Comparison of ENCODE assay signal across 20 cellular contexts in the genomic region with DNA sequence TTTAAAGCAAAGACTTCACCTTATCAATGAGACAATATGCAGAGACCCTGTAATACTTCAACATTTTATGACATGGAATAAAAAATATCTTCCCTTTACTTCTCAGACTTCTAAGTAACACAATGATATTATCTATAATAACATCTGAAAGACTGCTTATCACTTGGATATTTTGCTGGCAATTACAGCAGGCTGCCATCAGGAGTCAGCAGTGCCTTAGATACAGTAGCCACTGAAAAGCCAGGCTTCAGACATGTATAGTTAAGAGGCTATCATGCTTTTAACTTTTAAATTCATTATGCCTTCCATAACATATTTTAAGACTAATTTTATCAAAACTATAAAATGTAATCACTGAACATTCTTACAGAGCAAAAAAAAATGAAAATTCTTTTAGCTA.
DNase-seq lines count a peak whose midpoint lies in the region; ATAC-seq, FAIRE-seq and TF ChIP-seq lines count a peak whose summit lies in the region.
"Had no signal": no experiment of that assay in that cellular context is flagged by ENCODE, and none has a peak within 500 bp of the region (broad histone marks: within the 10 kb centered on the region; RNA-seq: fewer than 3 reads in every experiment).

No MANE protein-coding gene starts in this region.

- no peak overlapping the region for H3K27ac Mint-ChIP-seq in activated CD8-positive, alpha-beta memory T cell treated with anti-CD3 and anti-CD28 coated beads, Interleukin-2, amount 10 ng/mL, durations not matched to agents 7 days and 5 days
- H3K27ac Mint-ChIP-seq: activated naive CD8-positive, alpha-beta T cell treated with anti-CD3 and anti-CD28 coated beads for 36 hours; activated T-cell treated with anti-CD3 and anti-CD28 coated beads, Interleukin-2, amount 50 U/mL, for 24 hours had no signal

- H3K9me3 ChIP-seq in BE2C (no peaks in the 10 kb centered on the region), mucosa of descending colon (no peaks in the 10 kb centered on the region)
- H3K9me3 ChIP-seq: SJCRH30, thoracic aorta had no signal

- H3K36me3 ChIP-seq in BE2C = no peaks in the 10 kb centered on the region
- no peaks in the 10 kb centered on the region for H3K36me3 ChIP-seq in mucosa of descending colon (ENCODE audit: low read depth)
- H3K36me3 ChIP-seq: BLaER1, SJCRH30, thoracic aorta had no signal

- H3K4me1 ChIP-seq in BE2C = no peaks in the 10 kb centered on the region
- no peaks in the 10 kb centered on the region for H3K4me1 ChIP-seq in mucosa of descending colon (ENCODE audit: low read depth)
- H3K4me1 ChIP-seq: BLaER1, SJCRH30 had no signal

- CTCF ChIA-PET in activated CD8-positive, alpha-beta memory T cell treated with anti-CD3 and anti-CD28 coated beads, Interleukin-2, amount 10 ng/mL, durations not matched to agents 7 days and 5 days (lab: Charles Lee) = no interaction called here

- FAIRE-seq in urothelium cell line (lab: Jason Lieb, UNC) = no peak

- TF ChIP-seq CTCF in BE2C (IDR thresholded peaks at IDR 0.05; ENCODE audit: low read depth, low read length) (peak; percentile 16; the same call in 1 of the 2 replicates), HL-60 (IDR thresholded peaks at IDR 0.05; ENCODE audit: insufficient read depth, low read length) (peak; percentile 15), mucosa of descending colon (IDR thresholded peaks at IDR 0.05) (no peak)

- no peak overlapping the region for H3K4me3 ChIP-seq in BE2C (ENCODE audit: low read depth, low read length)
- H3K4me3 ChIP-seq in HL-60 (replicated peaks; ENCODE audit: insufficient read depth, low read length) = no peak overlapping the region
- H3K4me3 ChIP-seq in mucosa of descending colon = no peak overlapping the region
- H3K4me3 ChIP-seq: BLaER1, SJCRH30, thoracic aorta had no signal

- no peaks in the 10 kb centered on the region for H3K27me3 Mint-ChIP-seq in activated CD8-positive, alpha-beta memory T cell treated with anti-CD3 and anti-CD28 coated beads, Interleukin-2, amount 10 ng/mL, durations not matched to agents 7 days and 5 days
- H3K27me3 Mint-ChIP-seq: activated naive CD8-positive, alpha-beta T cell treated with anti-CD3 and anti-CD28 coated beads for 36 hours; activated T-cell treated with anti-CD3 and anti-CD28 coated beads, Interleukin-2, amount 50 U/mL, for 24 hours had no signal

- H3K4me3 Mint-ChIP-seq in activated CD8-positive, alpha-beta memory T cell treated with anti-CD3 and anti-CD28 coated beads, Interleukin-2, amount 10 ng/mL, durations not matched to agents 7 days and 5 days = no peak overlapping the region
- H3K4me3 Mint-ChIP-seq: activated naive CD8-positive, alpha-beta T cell treated with anti-CD3 and anti-CD28 coated beads for 36 hours; activated T-cell treated with anti-CD3 and anti-CD28 coated beads, Interleukin-2, amount 50 U/mL, for 24 hours had no signal

- DNase-seq in BE2C (no peak), HL-60 (ENCODE audit: low read depth in 1 of 2, low spot score in 1 of 2) (peak; percentile 1 to 7), OCI-M1 (lab: John Stamatoyannopoulos, UW) (peak; percentile 33), iris pigment epithelial cell (ENCODE audit: low read depth) (peak; percentile 10), urothelium cell line (ENCODE audit: low spot score) (no peak), iPS-NIHi7 (ENCODE audit: extremely low spot score) (no peak), mucosa of descending colon (no peak)
- DNase-seq in activated CD8-positive, alpha-beta memory T cell treated with anti-CD3 and anti-CD28 coated beads, Interleukin-2, amount 10 ng/mL, durations not matched to agents 7 days and 5 days = no peak
- DNase-seq: activated CD4-positive, alpha-beta T cell treated with anti-CD3 and anti-CD28 coated beads, Interleukin-2, amount 50 U/mL, for 4 hours; activated naive CD8-positive, alpha-beta T cell treated with anti-CD3 and anti-CD28 coated beads for 36 hours; activated T-cell treated with anti-CD3 and anti-CD28 coated beads, Interleukin-2, amount 50 U/mL, for 24 hours; effector CD4-positive, alpha-beta T cell; hippocampal formation; IMR-90; left cardiac atrium; NCI-H1436; NCI-H2227 treated with DMSO at 0.1 percent for 48 hours had no signal

- peaks cover 2% of the 10 kb centered on the region for H3K9me3 Mint-ChIP-seq in activated CD8-positive, alpha-beta memory T cell treated with anti-CD3 and anti-CD28 coated beads, Interleukin-2, amount 10 ng/mL, durations not matched to agents 7 days and 5 days (ENCODE audit: low read depth)

- no peak for ATAC-seq in activated CD8-positive, alpha-beta memory T cell treated with anti-CD3 and anti-CD28 coated beads, Interleukin-2, amount 10 ng/mL, durations not matched to agents 7 days and 5 days
- no peak for ATAC-seq in mucosa of descending colon
- ATAC-seq: left cardiac atrium had no signal

- H3K4me1 Mint-ChIP-seq in activated CD8-positive, alpha-beta memory T cell treated with anti-CD3 and anti-CD28 coated beads, Interleukin-2, amount 10 ng/mL, durations not matched to agents 7 days and 5 days = no peaks in the 10 kb centered on the region
- H3K4me1 Mint-ChIP-seq: activated naive CD8-positive, alpha-beta T cell treated with anti-CD3 and anti-CD28 coated beads for 36 hours had no signal

- intact Hi-C loops in mucosa of descending colon (cut with DNase I, micrococcal nuclease) = no loop called here

- no peaks in the 10 kb centered on the region for H3K36me3 Mint-ChIP-seq in activated CD8-positive, alpha-beta memory T cell treated with anti-CD3 and anti-CD28 coated beads, Interleukin-2, amount 10 ng/mL, durations not matched to agents 7 days and 5 days
- H3K36me3 Mint-ChIP-seq: activated naive CD8-positive, alpha-beta T cell treated with anti-CD3 and anti-CD28 coated beads for 36 hours had no signal

- H3K27me3 ChIP-seq in BE2C = no peaks in the 10 kb centered on the region
- H3K27me3 ChIP-seq in HL-60 (ENCODE audit: insufficient read depth, poor library complexity, severe bottlenecking) = no peaks in the 10 kb centered on the region
- H3K27me3 ChIP-seq: BLaER1 had no signal

- H3K27ac ChIP-seq in HL-60 (replicated peaks) = no peak overlapping the region
- H3K27ac ChIP-seq: BLaER1, SJCRH30, thoracic aorta had no signal

Comparison
In these comparisons a context has a peak if more than half of its experiments do, and no peak if none do; other contexts are left out.
1. DNase-seq: peak in HL-60 (2 of 2), OCI-M1 (single experiment) and iris pigment epithelial cell (single experiment); none in BE2C (single experiment), activated CD8-positive, alpha-beta memory T cell treated with anti-CD3 and anti-CD28 coated beads, Interleukin-2, amount 10 ng/mL, durations not matched to agents 7 days and 5 days (single experiment), urothelium cell line (single experiment), iPS-NIHi7 (single experiment) and mucosa of descending colon (0 of 3).